Comparison of ENCODE assay signal across 8 cellular contexts in genomic region chr16:89491238-89491869, GRCh38. TPM values are rescaled to one million over a fixed set of nuclear protein-coding genes. Genes with fewer than 3 reads are reported as not detected.
A peak's percentile ranks its signal among the peaks of the same experiment; 100 is the strongest.
DNase-seq lines count a peak whose midpoint lies in the region; ATAC-seq, FAIRE-seq and TF ChIP-seq lines count a peak whose summit lies in the region.

No MANE protein-coding gene starts in this region.

- no peak for TF ChIP-seq CTCF in bronchial epithelial cell (IDR thresholded peaks at IDR 0.05; ENCODE audit: insufficient read depth, low read length, severe bottlenecking)

- H3K4me1 ChIP-seq in mesodermal cell (ENCODE audit: control insufficient read depth, insufficient read depth, low read length, poor library complexity, severe bottlenecking): peaks cover 7% of the 10 kb centered on the region

- WGBS in mesodermal cell (ENCODE audit: insufficient coverage in 2 of 2), 2 experiments: 7% methylated on average over 15 to 20 of the region's 22 CpGs

- peak overlapping the region; percentile 93 for H3K27ac ChIP-seq in mesodermal cell (ENCODE audit: low read depth, low read length, severe bottlenecking)

- no peaks in the 10 kb centered on the region for H3K27me3 ChIP-seq in bronchial epithelial cell (ENCODE audit: control insufficient read depth, insufficient read depth, low read length)

- H3K9me3 ChIP-seq in mesodermal cell (ENCODE audit: control insufficient read depth, low read length): no peaks in the 10 kb centered on the region

- no peak for ATAC-seq in HG03571 (IDR thresholded peaks at IDR 0.05; ENCODE audit: unreplicated experiment)
- no peak for ATAC-seq in GM21423 (IDR thresholded peaks at IDR 0.05; ENCODE audit: unreplicated experiment)
- no peak for ATAC-seq in GM19463 (IDR thresholded peaks at IDR 0.05; ENCODE audit: unreplicated experiment)

- peak; percentile 16 for DNase-seq in GF-D8 (lab: John Stamatoyannopoulos, UW)
- peak; percentile 89 for DNase-seq in MV-4-11 (lab: John Stamatoyannopoulos, UW)
- DNase-seq in bronchial epithelial cell (ENCODE audit: low read depth): no peak
- no peak for DNase-seq in DMS153 treated with DMSO at 0.1 percent for 48 hours (lab: John Stamatoyannopoulos, UW; ENCODE audit: unreplicated experiment)

- no peak for FAIRE-seq in bronchial epithelial cell (lab: Jason Lieb, UNC)

- H3K4me3 ChIP-seq in bronchial epithelial cell (ENCODE audit: low read depth, low read length) (peak overlapping the region; percentile 63), mesodermal cell (ENCODE audit: extremely low read depth, insufficient read depth, low read length, poor library complexity, severe bottlenecking) (peak overlapping the region; percentile 83)

- peaks cover under 1% of the 10 kb centered on the region for H3K36me3 ChIP-seq in bronchial epithelial cell (ENCODE audit: control insufficient read depth, insufficient read depth, low read length)
- H3K36me3 ChIP-seq in mesodermal cell (ENCODE audit: control insufficient read depth, insufficient read depth, low read length): peaks cover 13% of the 10 kb centered on the region

RNA-seq across cellular contexts. Expression of gene ANKRD11, which starts 1.0 kb away (rescaled TPM):
- 64.5 and 84.2 TPM in 2 replicates for total RNA-seq in bronchial epithelial cell
- polyA plus RNA-seq in mesodermal cell (2013, experiment 1 of 2): 97.2 TPM
- polyA plus RNA-seq in mesodermal cell (2013, experiment 2 of 2): 73.2 TPM

RNA-seq across cellular contexts. Expression of gene SPG7, which starts 16.8 kb away (rescaled TPM):
- 63.1 and 73.2 TPM in 2 replicates for total RNA-seq in bronchial epithelial cell
- 60.7 TPM for polyA plus RNA-seq in mesodermal cell (2013, experiment 1 of 2)
- 50.7 TPM for polyA plus RNA-seq in mesodermal cell (2013, experiment 2 of 2)

Comparison
In these comparisons a context has a peak if more than half of its experiments do, and no peak if none do; other contexts are left out.
1. DNase-seq: peak in GF-D8 (single experiment) and MV-4-11 (single experiment); none in bronchial epithelial cell (single experiment) and DMS153 treated with DMSO at 0.1 percent for 48 hours (single experiment).